In genomic region chr9:6008169-6008979, GRCh38 we compare ENCODE assay signal across 8 cellular contexts. TPM values are rescaled to one million over a fixed set of nuclear protein-coding genes. Genes with fewer than 3 reads are reported as not detected.
DNase-seq lines count a peak whose midpoint lies in the region; ATAC-seq and TF ChIP-seq lines count a peak whose summit lies in the region.

No MANE protein-coding gene starts in this region.

- no peaks in the 10 kb centered on the region for H3K36me3 ChIP-seq in GM06990 (ENCODE audit: control insufficient read depth, insufficient read depth, low read length)
- peaks cover 12% of the 10 kb centered on the region for H3K36me3 ChIP-seq in SK-N-MC (ENCODE audit: insufficient read depth, low read length)

- peak; percentile 62 for ATAC-seq in HG02571 (IDR thresholded peaks at IDR 0.05; ENCODE audit: unreplicated experiment)
- peak; percentile 77 to 83 for ATAC-seq in activated naive CD4-positive, alpha-beta T cell treated with anti-CD3 and anti-CD28 coated beads, Interleukin-2, amount 50 U/mL, for 72 hours

- DNase-seq in GM06990 (ENCODE audit: extremely low read depth, insufficient read length) (peak; percentile 93), NB4 (ENCODE audit: low read depth) (peak; percentile 100), SK-N-MC (ENCODE audit: low read depth, low spot score) (peak; percentile 97), glomerular endothelial cell (ENCODE audit: extremely low read depth, low read depth, low spot score) (peak; percentile 91), occipital lobe (lab: John Stamatoyannopoulos, UW) (peak; percentile 96)
- peak; percentile 80 to 93 for DNase-seq in activated naive CD4-positive, alpha-beta T cell treated with anti-CD3 and anti-CD28 coated beads, Interleukin-2, amount 50 U/mL, for 72 hours (ENCODE audit: low spot score in 2 of 2)

- peak overlapping the region; percentile 73 to 90 for H3K27ac Mint-ChIP-seq in activated naive CD4-positive, alpha-beta T cell treated with anti-CD3 and anti-CD28 coated beads, Interleukin-2, amount 50 U/mL, for 72 hours

- H3K27ac ChIP-seq in SK-N-MC: peak overlapping the region; percentile 83
- H3K27ac ChIP-seq in temporal lobe (ENCODE audit: low read depth, low read length): peak overlapping the region; percentile 92

- no peaks in the 10 kb centered on the region for H3K9me3 ChIP-seq in SK-N-MC (ENCODE audit: low read depth, low read length)

- peaks cover 27 to 30% of the 10 kb centered on the region in 2 donors for H3K36me3 Mint-ChIP-seq in activated naive CD4-positive, alpha-beta T cell treated with anti-CD3 and anti-CD28 coated beads, Interleukin-2, amount 50 U/mL, for 72 hours

- H3K9ac ChIP-seq in SK-N-MC (ENCODE audit: insufficient read length): peak overlapping the region; percentile 83

- TF ChIP-seq POLR2A in NB4 (IDR thresholded peaks at IDR 0.05; ENCODE audit: extremely low read depth, insufficient read length): peak; percentile 84

- peaks cover 6 to 10% of the 10 kb centered on the region in 2 donors for H3K9me3 Mint-ChIP-seq in activated naive CD4-positive, alpha-beta T cell treated with anti-CD3 and anti-CD28 coated beads, Interleukin-2, amount 50 U/mL, for 72 hours

- H3K4me3 ChIP-seq in GM06990 (replicated peaks; ENCODE audit: low read depth, low read length): peak overlapping the region; percentile 73
- H3K4me3 ChIP-seq in NB4 (ENCODE audit: low read depth, low read length): peak overlapping the region; percentile 66
- peak overlapping the region; percentile 88 for H3K4me3 ChIP-seq in SK-N-MC

- H3K27me3 ChIP-seq in GM06990 (replicated peaks; ENCODE audit: control insufficient read depth, insufficient read depth, low read length): no peaks in the 10 kb centered on the region

- TF ChIP-seq CTCF in GM06990 (IDR thresholded peaks at IDR 0.05; ENCODE audit: insufficient read depth, low read length, poor library complexity, severe bottlenecking) (no peak), NB4 (IDR thresholded peaks at IDR 0.05; ENCODE audit: low read depth, low read length) (no peak)

RNA-seq across cellular contexts. Expression of gene RANBP6, which starts 7.0 kb away (rescaled TPM):
- total RNA-seq in activated naive CD4-positive, alpha-beta T cell treated with anti-CD3 and anti-CD28 coated beads, Interleukin-2, amount 50 U/mL, for 72 hours: 10 to 100 TPM; 18.5 to 21.1 TPM
- total RNA-seq in glomerular endothelial cell: 25.3 and 30.7 TPM in 2 replicates
- total RNA-seq in occipital lobe: 69.4 TPM
- 50.2 TPM for total RNA-seq in temporal lobe

Comparison
In these comparisons a context has a peak if more than half of its experiments do, and no peak if none do; other contexts are left out.
1. Peak in every context shown above with its lines: DNase-seq, ATAC-seq, H3K4me3 ChIP-seq and H3K27ac ChIP-seq.